In the genomic region with DNA sequence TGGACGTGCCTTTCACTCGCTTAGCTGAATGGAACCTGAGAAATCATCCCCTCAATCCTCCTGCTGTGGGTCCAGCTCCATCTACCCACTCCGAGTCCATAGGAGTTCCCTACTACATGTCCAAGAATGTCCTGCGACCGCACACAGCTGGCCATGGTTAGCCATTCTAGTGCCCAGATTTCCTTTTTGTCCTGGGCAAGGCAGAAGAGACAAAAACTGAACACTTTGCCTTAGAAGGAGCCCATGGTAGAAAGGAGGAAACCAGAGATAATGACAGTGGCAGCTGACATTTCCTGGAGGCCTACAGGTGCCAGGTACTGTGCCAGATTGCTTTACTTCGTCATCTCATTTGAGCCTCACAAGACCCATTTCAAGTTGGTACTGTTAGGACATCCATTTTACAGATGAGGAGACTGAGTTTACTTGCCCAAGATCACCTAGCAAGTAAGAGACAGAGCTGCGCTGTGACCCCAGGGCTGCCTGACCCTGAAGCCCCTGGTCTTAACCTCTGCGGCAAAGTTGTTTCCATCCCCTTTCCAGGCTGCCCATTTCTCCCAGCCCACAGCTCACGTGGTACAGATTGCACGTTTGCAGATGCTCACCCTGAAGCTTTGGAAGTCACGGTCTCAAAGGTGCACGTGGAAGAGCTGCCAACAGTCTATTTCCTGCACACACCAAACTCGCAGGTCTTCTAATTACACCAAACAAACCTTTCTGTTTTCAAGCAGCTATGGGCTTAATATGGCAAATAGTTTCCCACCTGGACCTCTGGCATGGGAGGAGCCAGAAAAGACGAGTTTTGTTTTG, we compare ENCODE assay signal across 8 cellular contexts.
DNase-seq lines count a peak whose midpoint lies in the region; ATAC-seq and TF ChIP-seq lines count a peak whose summit lies in the region.

No MANE protein-coding gene starts in this region.

- H3K4me3 ChIP-seq in endocrine pancreas (ENCODE audit: control insufficient read depth, insufficient read depth, low read length) (no peak overlapping the region), sigmoid colon (peak overlapping the region in 1 of 4 donors; percentile 10)

- no peak for TF ChIP-seq EP300 in sigmoid colon (IDR thresholded peaks at IDR 0.05)

- peak overlapping the region; percentile 48 for H3K27ac ChIP-seq in CD4-positive, alpha-beta T cell (ENCODE audit: low read depth, low read length)
- peak overlapping the region; percentile 94 to 99 (median 97) for H3K27ac ChIP-seq in sigmoid colon

- no peak for TF ChIP-seq POLR2A in sigmoid colon (IDR thresholded peaks at IDR 0.05)

- no peaks in the 10 kb centered on the region for H3K36me3 ChIP-seq in endocrine pancreas (ENCODE audit: control insufficient read depth, insufficient read depth, low read length)
- H3K36me3 ChIP-seq in sigmoid colon, result no peaks in the 10 kb centered on the region

- no peaks in the 10 kb centered on the region for H3K36me3 Mint-ChIP-seq in CD4-positive, alpha-beta T cell (ENCODE audit: low read depth)

- peak overlapping the region; percentile 24 for H3K9ac ChIP-seq in endocrine pancreas (ENCODE audit: control insufficient read depth, insufficient read depth, low read length)

- no peak for TF ChIP-seq CTCF in CD4-positive, alpha-beta T cell (IDR thresholded peaks at IDR 0.05)
- TF ChIP-seq CTCF in sigmoid colon (IDR thresholded peaks at IDR 0.05) (no peak), GM10266 (IDR thresholded peaks at IDR 0.05; ENCODE audit: control insufficient read depth, insufficient read depth, low read depth, missing control alignments) (no peak)

- WGBS in sigmoid colon, 2 donors, result 61% methylated on average over 14 of the region's 14 CpGs

- peaks cover 98% of the 10 kb centered on the region for H3K4me1 Mint-ChIP-seq in CD4-positive, alpha-beta T cell (ENCODE audit: low read depth)

- POLR2A ChIA-PET in CD4-positive, alpha-beta T cell (lab: Charles Lee), result interaction anchor here (0.9 to 7.2 kb wide), 7 partner anchors 9 to 112 kb away, joined by 3 to 67 read pairs (median 4); no protein-coding TSS in a partner anchor

- H3K4me3 Mint-ChIP-seq in CD4-positive, alpha-beta T cell, result peak overlapping the region; percentile 73

- no peaks in the 10 kb centered on the region for H3K9me3 Mint-ChIP-seq in CD4-positive, alpha-beta T cell

- no peak for DNase-seq in CD4-positive, alpha-beta T cell
- DNase-seq in NCI-H748 treated with DMSO at 0.1 percent for 48 hours (lab: John Stamatoyannopoulos, UW) (peak; percentile 68), sigmoid colon (no peak), GM10266 (ENCODE audit: extremely low spot score) (no peak), SKM-1 (lab: John Stamatoyannopoulos, UW; ENCODE audit: unreplicated experiment) (no peak)
- DNase-seq in stimulated activated CD4-positive, alpha-beta T cell treated with anti-CD3 and anti-CD28 coated beads, Interleukin-2, amount 100 ng/mL, for 24 hours, result no peak
- no peak for DNase-seq in NK-92 treated with Interleukin-12 subunit alpha and Interleukin-12 subunit beta, amount 100 ng/mL, for 24 hours (lab: John Stamatoyannopoulos, UW)

- H3K9me3 ChIP-seq in CD4-positive, alpha-beta T cell (ENCODE audit: control insufficient read depth, low read length), result no peaks in the 10 kb centered on the region
- H3K9me3 ChIP-seq in endocrine pancreas (ENCODE audit: control insufficient read depth, low read length) (no peaks in the 10 kb centered on the region), sigmoid colon (no peaks in the 10 kb centered on the region)

- ATAC-seq in CD4-positive, alpha-beta T cell (ENCODE audit: poor library complexity), result peak; percentile 57

- CTCF ChIA-PET in CD4-positive, alpha-beta T cell (lab: Charles Lee), result interaction anchor here (1.6 kb wide), 1 partner anchor 9 kb away, joined by 5 read pairs; no protein-coding TSS in a partner anchor

- no peaks in the 10 kb centered on the region for H3K27me3 Mint-ChIP-seq in CD4-positive, alpha-beta T cell

- no peaks in the 10 kb centered on the region for H3K4me1 ChIP-seq in endocrine pancreas (ENCODE audit: control insufficient read depth, insufficient read depth, low read length)
- H3K4me1 ChIP-seq in sigmoid colon, result peaks cover 0 to 100% (median 100%) of the 10 kb centered on the region in 4 donors

- intact Hi-C loops in CD4-positive, alpha-beta T cell (cut with DNase I, micrococcal nuclease), result loop anchor here in 1 of 2 experiments (10.0 kb wide), 1 partner anchor 47 kb away; no protein-coding TSS in a partner anchor
- intact Hi-C loops in sigmoid colon (cut with DNase I), result no loop called here

- H3K27ac Mint-ChIP-seq in CD4-positive, alpha-beta T cell, result peak overlapping the region; percentile 95

- H3K27me3 ChIP-seq in CD4-positive, alpha-beta T cell (ENCODE audit: control insufficient read depth, insufficient read depth, low read length), result no peaks in the 10 kb centered on the region
- H3K27me3 ChIP-seq in endocrine pancreas (ENCODE audit: control insufficient read depth, insufficient read depth, low read length), result no peaks in the 10 kb centered on the region
- H3K27me3 ChIP-seq in sigmoid colon, result no peaks in the 10 kb centered on the region
